In genomic region chr3:155352900-155353490, GRCh38 we compare ENCODE assay signal across 9 cellular contexts. TPM values are rescaled to one million over a fixed set of nuclear protein-coding genes. Genes with fewer than 3 reads are reported as not detected.
DNase-seq lines count a peak whose midpoint lies in the region; ATAC-seq and TF ChIP-seq lines count a peak whose summit lies in the region.
"Had no signal": no experiment of that assay in that cellular context is flagged by ENCODE, and none has a peak within 500 bp of the region (broad histone marks: within the 10 kb centered on the region; RNA-seq: fewer than 3 reads in every experiment).

No MANE protein-coding gene starts in this region.

- H3K27ac Mint-ChIP-seq in stimulated activated naive CD8-positive, alpha-beta T cell treated with anti-CD3 and anti-CD28 coated beads, Interleukin-15, amount 100 ng/mL, for 72 hours, result no peak overlapping the region

- TF ChIP-seq RAD21 in IMR-90 (IDR thresholded peaks at IDR 0.05; ENCODE audit: low read length), result peak; percentile 45

- H3K4me3 Mint-ChIP-seq in stimulated activated naive CD8-positive, alpha-beta T cell treated with anti-CD3 and anti-CD28 coated beads, Interleukin-15, amount 100 ng/mL, for 72 hours, result no peak overlapping the region

- TF ChIP-seq CTCF in IMR-90 (conservative IDR thresholded peaks at IDR 0.05; ENCODE audit: low read depth, low read length) (peak; percentile 41), Panc1 (IDR thresholded peaks at IDR 0.05) (peak; percentile 59; the same call in 1 of the 2 replicates)

- POLR2A ChIA-PET in IMR-90 (lab: Charles Lee; ENCODE audit: unreplicated experiment), result no interaction called here
- POLR2A ChIA-PET in Panc1 (lab: Charles Lee), result no interaction called here

- H3K9me3 ChIP-seq in IMR-90 (ENCODE audit: control insufficient read depth, insufficient read depth, low read length) (no peaks in the 10 kb centered on the region), Panc1 (ENCODE audit: control insufficient read depth, insufficient read depth, low read depth, low read length) (no peaks in the 10 kb centered on the region)

- BruUV-seq in IMR-90 (replicated peaks; lab: Mats Ljungman, UMichigan) (no TSS peak), Panc1 (replicated peaks; lab: Mats Ljungman, UMichigan) (no TSS peak)

- TF ChIP-seq POLR2A in IMR-90 (IDR thresholded peaks at IDR 0.05; ENCODE audit: low read depth, low read length), result no peak

- no peak overlapping the region for H4K8ac ChIP-seq in IMR-90 (ENCODE audit: low read depth in 2 of 2, low read length in 2 of 2)

- no peak overlapping the region for H2AFZ ChIP-seq in IMR-90 (replicated peaks; ENCODE audit: low read length, poor library complexity)

- H3K27me3 Mint-ChIP-seq in stimulated activated naive CD8-positive, alpha-beta T cell treated with anti-CD3 and anti-CD28 coated beads, Interleukin-15, amount 100 ng/mL, for 72 hours, result peaks cover 17% of the 10 kb centered on the region

- H2AK5ac ChIP-seq in IMR-90 (ENCODE audit: low read depth, low read length), result no peak overlapping the region

- H3K4me1 ChIP-seq in IMR-90 (ENCODE audit: control insufficient read depth, insufficient read depth, low read length), result no peaks in the 10 kb centered on the region
- no peaks in the 10 kb centered on the region for H3K4me1 ChIP-seq in Panc1 (ENCODE audit: control insufficient read depth, insufficient read depth, low read length)

- H3K79me1 ChIP-seq in IMR-90 (ENCODE audit: low read depth in 1 of 2, low read length in 2 of 2), result no peaks in the 10 kb centered on the region

- no peak overlapping the region for H2BK15ac ChIP-seq in IMR-90 (ENCODE audit: low read depth, low read length)

- no peak overlapping the region for H2BK5ac ChIP-seq in IMR-90 (ENCODE audit: low read depth, low read length, poor library complexity, severe bottlenecking)

- no peak overlapping the region for H3K18ac ChIP-seq in IMR-90 (ENCODE audit: low read depth, low read length)

- peak; percentile 63; the same call in 1 of the 2 replicates for ATAC-seq in IMR-90 (ENCODE audit: low read depth)
- ATAC-seq in Panc1, result peak; percentile 73
- no peak for ATAC-seq in HG03342 (IDR thresholded peaks at IDR 0.05; ENCODE audit: unreplicated experiment)
- no peak for ATAC-seq in HG03135 (IDR thresholded peaks at IDR 0.05; ENCODE audit: unreplicated experiment)
- no peak for ATAC-seq in stimulated activated naive CD8-positive, alpha-beta T cell treated with anti-CD3 and anti-CD28 coated beads, Interleukin-15, amount 100 ng/mL, for 72 hours

- no peak overlapping the region for H2AK9ac ChIP-seq in IMR-90 (replicated peaks; ENCODE audit: low read depth, low read length, poor library complexity)

- H3K27me3 ChIP-seq in IMR-90 (ENCODE audit: control insufficient read depth, insufficient read depth, low read length), result peaks cover 4% of the 10 kb centered on the region; the same call in 1 of the 2 replicates
- H3K27me3 ChIP-seq in Panc1 (ENCODE audit: control insufficient read depth, insufficient read depth, low read length), result no peaks in the 10 kb centered on the region

- in situ Hi-C loops in IMR-90 (cut with MboI; ENCODE audit: low sequenced_read_pairs) (loop anchor here (10.0 kb wide), 1 partner anchor 352 kb away; no protein-coding TSS in a partner anchor), Panc1 (cut with HindIII; ENCODE audit: low pct_unique_long_range_greater_than_20kb, low sequenced_read_pairs) (no loop called here)

- H3K4ac ChIP-seq in IMR-90 (ENCODE audit: low read depth, low read length), result no peak overlapping the region

- H3K4me3 ChIP-seq in IMR-90 (ENCODE audit: insufficient read depth, low read depth, low read length) (no peak overlapping the region), Panc1 (ENCODE audit: low read depth in 2 of 2, low read length in 2 of 2) (no peak overlapping the region)

- intact Hi-C loops in IMR-90 (cut with micrococcal nuclease) (loop anchor here (1.0 kb wide), 1 partner anchor 348 kb away; no protein-coding TSS in a partner anchor), Panc1 (cut with micrococcal nuclease; ENCODE audit: unreplicated experiment) (loop anchor here (1.0 to 10.0 kb wide), 2 partner anchors 349 to 502 kb away; partner anchors contain the start of gene SLC33A1)

- H3K56ac ChIP-seq in IMR-90 (ENCODE audit: extremely low read depth, insufficient read depth, low read length), result no peak overlapping the region

- no peak overlapping the region for H2BK120ac ChIP-seq in IMR-90 (ENCODE audit: low read depth, low read length)

- CTCF ChIA-PET in IMR-90 (lab: Yijun Ruan, JAX), result interaction anchor here (1.2 kb wide), 1 partner anchor 349 kb away, joined by 6 read pairs; no protein-coding TSS in a partner anchor
- CTCF ChIA-PET in Panc1 (lab: Charles Lee), result interaction anchor here (1.9 kb wide), 1 partner anchor 349 kb away, joined by 10 read pairs; no protein-coding TSS in a partner anchor

- H3K27ac ChIP-seq in IMR-90 (ENCODE audit: insufficient read depth, low read length) (no peak overlapping the region), Panc1 (ENCODE audit: low read length) (no peak overlapping the region)

- no peak overlapping the region for H4K91ac ChIP-seq in IMR-90 (ENCODE audit: insufficient read depth, low read depth, low read length)

- no peak overlapping the region for H3K9ac ChIP-seq in IMR-90 (ENCODE audit: low read depth, low read length)

- no peak overlapping the region for H4K5ac ChIP-seq in IMR-90 (ENCODE audit: low read depth, low read length)

- DNase-seq in DMS153 treated with DMSO at 0.1 percent for 48 hours (lab: John Stamatoyannopoulos, UW; ENCODE audit: unreplicated experiment), result peak; percentile 55
- DNase-seq in IMR-90, result peak; percentile 21
- peak; percentile 24 for DNase-seq in Panc1 (ENCODE audit: low read depth, low spot score)
- DNase-seq in fibroblast of gingiva (ENCODE audit: low read depth), result peak; percentile 23
- DNase-seq in putamen (ENCODE audit: low spot score), result peak; percentile 35
- DNase-seq in stimulated activated naive CD8-positive, alpha-beta T cell treated with anti-CD3 and anti-CD28 coated beads, Interleukin-15, amount 100 ng/mL, for 72 hours, result no peak

- H3K36me3 ChIP-seq in IMR-90 (ENCODE audit: control insufficient read depth, insufficient read depth, low read length) (no peaks in the 10 kb centered on the region), Panc1 (ENCODE audit: control insufficient read depth, insufficient read depth, low read length) (no peaks in the 10 kb centered on the region)

- no peak overlapping the region for H3K14ac ChIP-seq in IMR-90 (replicated peaks; ENCODE audit: low read depth, low read length)

- no peak overlapping the region for H2BK20ac ChIP-seq in IMR-90 (ENCODE audit: low read depth, low read length)

- no peak overlapping the region for H3K23ac ChIP-seq in IMR-90 (ENCODE audit: low read depth, low read length)

- H3K9me1 ChIP-seq in IMR-90 (ENCODE audit: insufficient read depth, low read length), result no peaks in the 10 kb centered on the region

- no CpG with 5 or more reads among the region's 6 CpGs for WGBS in IMR-90 (ENCODE audit: extremely low coverage in 2 of 2, insufficient read length in 1 of 2), 2 experiments

- H3K9me3 Mint-ChIP-seq in stimulated activated naive CD8-positive, alpha-beta T cell treated with anti-CD3 and anti-CD28 coated beads, Interleukin-15, amount 100 ng/mL, for 72 hours, result no peaks in the 10 kb centered on the region

- no peaks in the 10 kb centered on the region for H4K20me1 ChIP-seq in IMR-90 (ENCODE audit: insufficient read depth, low read length)

- dilution Hi-C loops in IMR-90 (cut with HindIII; ENCODE audit: low sequenced_read_pairs, unreplicated experiment), result no loop called here

- H3K4me1 Mint-ChIP-seq in stimulated activated naive CD8-positive, alpha-beta T cell treated with anti-CD3 and anti-CD28 coated beads, Interleukin-15, amount 100 ng/mL, for 72 hours, result no peaks in the 10 kb centered on the region

- H3K4me2 ChIP-seq in IMR-90 (ENCODE audit: low read depth, low read length), result no peak overlapping the region

TF ChIP-seq in IMR-90, 13 proteins besides CTCF, POLR2A, EP300 and RAD21:
- no peak for TF ChIP-seq NFE2L2 (IDR thresholded peaks at IDR 0.05; ENCODE audit: low read depth, low read length)
- peak; percentile 43; the same call in 1 of the 2 replicates for TF ChIP-seq SMC3 (IDR thresholded peaks at IDR 0.05; ENCODE audit: low read depth, low read length)

RNA-seq across cellular contexts. Expression of gene STRIT1, which starts 59.5 kb away (rescaled TPM):
- total RNA-seq in IMR-90 (2012; rRNA removed) (not detected in 2 replicates), Panc1 (2021; ENCODE audit: unreplicated experiment) (not detected)
- not detected in 2 replicates for polyA plus RNA-seq in IMR-90 (2012; rRNA removed)
- polyA plus RNA-seq in IMR-90 (2012; cell fraction: cytosol; rRNA removed), result not detected in 2 replicates
- polyA plus RNA-seq in IMR-90 (2012; cell fraction: nucleus; rRNA removed; ENCODE audit: low replicate concordance), result not detected in 2 replicates
- not detected for polyA plus RNA-seq in Panc1 (2012; ENCODE audit: insufficient read length)
- total RNA-seq: mononuclear cell had no signal

Comparison
In these comparisons a context has a peak if more than half of its experiments do, and no peak if none do; other contexts are left out.
1. DNase-seq: peak in DMS153 treated with DMSO at 0.1 percent for 48 hours (single experiment), IMR-90 (single experiment), Panc1 (single experiment), fibroblast of gingiva (single experiment) and putamen (single experiment); none in stimulated activated naive CD8-positive, alpha-beta T cell treated with anti-CD3 and anti-CD28 coated beads, Interleukin-15, amount 100 ng/mL, for 72 hours (0 of 2).
2. ATAC-seq: peak in IMR-90 (single experiment) and Panc1 (single experiment); none in HG03342 (single experiment), HG03135 (single experiment) and stimulated activated naive CD8-positive, alpha-beta T cell treated with anti-CD3 and anti-CD28 coated beads, Interleukin-15, amount 100 ng/mL, for 72 hours (single experiment).